ENCODE assay signal across 25 cellular contexts in genomic region chr14:29264865-29265264, GRCh38.
"Had no signal": no experiment of that assay in that cellular context is flagged by ENCODE, and none has a peak within 500 bp of the region (broad histone marks: within the 10 kb centered on the region; RNA-seq: fewer than 3 reads in every experiment).

No MANE protein-coding gene starts in this region.

- ATAC-seq: activated CD4-positive, alpha-beta T cell treated with anti-CD3 and anti-CD28 coated beads for 36 hours; activated CD8-positive, alpha-beta memory T cell treated with anti-CD3 and anti-CD28 coated beads, Interleukin-2, amount 10 ng/mL, durations not matched to agents 7 days and 5 days; activated CD8-positive, alpha-beta T cell treated with anti-CD3 and anti-CD28 coated beads, Interleukin-2, amount 10 ng/mL, durations not matched to agents 7 days and 5 days; activated naive CD4-positive, alpha-beta T cell treated with anti-CD3 and anti-CD28 coated beads, Interleukin-2, amount 50 U/mL, for 72 hours; activated T-cell treated with anti-CD3 and anti-CD28 coated beads, Interleukin-2, amount 50 U/mL, for 72 hours; esophagus mucosa had no signal

- H3K27me3 ChIP-seq: ascending aorta, breast epithelium, cardiac muscle cell, dorsolateral prefrontal cortex had no signal

- H3K9me3 ChIP-seq: ascending aorta, breast epithelium had no signal

- DNase-seq: activated CD4-positive, alpha-beta memory T cell treated with anti-CD3 and anti-CD28 coated beads for 36 hours; activated CD4-positive, alpha-beta T cell treated with anti-CD3 and anti-CD28 coated beads for 36 hours; activated CD4-positive, alpha-beta T cell treated with anti-CD3 and anti-CD28 coated beads, Interleukin-2, amount 10 ng/mL, durations not matched to agents 24 days and 14 days; activated CD4-positive, CD25-positive, alpha-beta regulatory T cell; activated CD4-positive, CD25-positive, alpha-beta regulatory T cell treated with anti-CD3 and anti-CD28 coated beads, Interleukin-2, amount 50 U/mL, for 72 hours; activated CD8-positive, alpha-beta memory T cell treated with anti-CD3 and anti-CD28 coated beads, Interleukin-2, amount 10 ng/mL, durations not matched to agents 7 days and 5 days; activated CD8-positive, alpha-beta memory T cell treated with anti-CD3 and anti-CD28 coated beads, Interleukin-2, amount 50 U/mL, for 4 hours; activated CD8-positive, alpha-beta T cell treated with anti-CD3 and anti-CD28 coated beads, Interleukin-2, amount 10 ng/mL, durations not matched to agents 7 days and 5 days; activated gamma-delta T cell; activated naive CD4-positive, alpha-beta T cell; activated naive CD4-positive, alpha-beta T cell treated with anti-CD3 and anti-CD28 coated beads, Interleukin-2, amount 10 ng/mL, durations not matched to agents 7 days and 5 days; activated naive CD8-positive, alpha-beta T cell treated with anti-CD3 and anti-CD28 coated beads, Interleukin-2, amount 10 ng/mL, durations not matched to agents 7 days and 5 days; activated T-cell treated with anti-CD3 and anti-CD28 coated beads, Interleukin-2, amount 50 U/mL, for 24 hours; activated T-cell treated with anti-CD3 and anti-CD28 coated beads, Interleukin-2, amount 50 U/mL, for 72 hours; central memory CD4-positive, alpha-beta T cell; dorsolateral prefrontal cortex; effector memory CD4-positive, alpha-beta T cell; endodermal cell; T-helper 2 cell had no signal

- H3K4me1 ChIP-seq: ascending aorta, breast epithelium had no signal

- H3K27ac ChIP-seq: ascending aorta, breast epithelium, cardiac muscle cell, coronary artery had no signal

- H3K36me3 ChIP-seq: ascending aorta, breast epithelium, cardiac muscle cell had no signal

- H3K4me3 ChIP-seq: ascending aorta, breast epithelium, cardiac muscle cell, coronary artery, dorsolateral prefrontal cortex had no signal
